ENCODE assay signal across 1 cellular context in the genomic region with DNA sequence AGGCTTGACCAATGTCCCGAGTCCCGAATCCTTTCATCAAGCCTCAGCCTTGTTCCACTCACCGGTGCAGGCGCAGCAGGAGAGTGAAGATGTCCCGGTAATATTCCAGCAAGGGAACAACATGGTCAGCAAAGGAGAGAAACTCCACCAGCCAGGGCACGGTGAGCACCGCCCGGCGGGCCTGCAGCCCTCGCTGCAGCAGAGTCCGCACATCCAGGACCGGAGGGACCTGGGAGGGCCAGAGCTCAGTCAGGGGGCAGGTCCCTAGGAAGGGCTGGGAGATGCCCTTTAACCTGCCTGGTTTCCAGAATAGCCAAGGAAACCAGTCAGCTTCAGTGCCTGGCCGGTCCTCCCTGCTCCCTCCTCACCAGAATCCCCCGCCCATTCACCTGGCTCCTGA.
TF ChIP-seq lines count a peak whose summit lies in the region.

No MANE protein-coding gene starts in this region.

TF ChIP-seq in HepG2, 621 proteins besides CTCF, POLR2A, EP300 and RAD21 (continued from another document):
- TF ChIP-seq, protein P1, sequence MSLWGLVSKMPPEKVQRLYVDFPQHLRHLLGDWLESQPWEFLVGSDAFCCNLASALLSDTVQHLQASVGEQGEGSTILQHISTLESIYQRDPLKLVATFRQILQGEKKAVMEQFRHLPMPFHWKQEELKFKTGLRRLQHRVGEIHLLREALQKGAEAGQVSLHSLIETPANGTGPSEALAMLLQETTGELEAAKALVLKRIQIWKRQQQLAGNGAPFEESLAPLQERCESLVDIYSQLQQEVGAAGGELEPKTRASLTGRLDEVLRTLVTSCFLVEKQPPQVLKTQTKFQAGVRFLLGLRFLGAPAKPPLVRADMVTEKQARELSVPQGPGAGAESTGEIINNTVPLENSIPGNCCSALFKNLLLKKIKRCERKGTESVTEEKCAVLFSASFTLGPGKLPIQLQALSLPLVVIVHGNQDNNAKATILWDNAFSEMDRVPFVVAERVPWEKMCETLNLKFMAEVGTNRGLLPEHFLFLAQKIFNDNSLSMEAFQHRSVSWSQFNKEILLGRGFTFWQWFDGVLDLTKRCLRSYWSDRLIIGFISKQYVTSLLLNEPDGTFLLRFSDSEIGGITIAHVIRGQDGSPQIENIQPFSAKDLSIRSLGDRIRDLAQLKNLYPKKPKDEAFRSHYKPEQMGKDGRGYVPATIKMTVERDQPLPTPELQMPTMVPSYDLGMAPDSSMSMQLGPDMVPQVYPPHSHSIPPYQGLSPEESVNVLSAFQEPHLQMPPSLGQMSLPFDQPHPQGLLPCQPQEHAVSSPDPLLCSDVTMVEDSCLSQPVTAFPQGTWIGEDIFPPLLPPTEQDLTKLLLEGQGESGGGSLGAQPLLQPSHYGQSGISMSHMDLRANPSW (CRISPR knock-in tag; IDR thresholded peaks at IDR 0.05; ENCODE audit: borderline replicate concordance) = no peak
- TF ChIP-seq ZNF747 (CRISPR knock-in tag; IDR thresholded peaks at IDR 0.05; ENCODE audit: borderline replicate concordance) (no peak), RBFOX2 (IDR thresholded peaks at IDR 0.05; ENCODE audit: low read depth, low read length) (0 out of 2 replicates have a peak, but pooled peaks have one; percentile 21), GABPA (IDR thresholded peaks at IDR 0.05; ENCODE audit: low read depth, low read length) (no peak), GABPA (CRISPR knock-in tag; IDR thresholded peaks at IDR 0.05; ENCODE audit: low read depth) (no peak), GFI1 (CRISPR knock-in tag; IDR thresholded peaks at IDR 0.05; ENCODE audit: borderline replicate concordance) (no peak), AGO2 (optimal IDR thresholded peaks at IDR 0.05; ENCODE audit: low read depth, low read length) (peak; percentile 39), ZNF614 (CRISPR knock-in tag; IDR thresholded peaks at IDR 0.05; ENCODE audit: borderline replicate concordance) (no peak), ZNF550 (CRISPR knock-in tag; IDR thresholded peaks at IDR 0.05; ENCODE audit: borderline replicate concordance) (no peak)
- TF ChIP-seq, protein P2, sequence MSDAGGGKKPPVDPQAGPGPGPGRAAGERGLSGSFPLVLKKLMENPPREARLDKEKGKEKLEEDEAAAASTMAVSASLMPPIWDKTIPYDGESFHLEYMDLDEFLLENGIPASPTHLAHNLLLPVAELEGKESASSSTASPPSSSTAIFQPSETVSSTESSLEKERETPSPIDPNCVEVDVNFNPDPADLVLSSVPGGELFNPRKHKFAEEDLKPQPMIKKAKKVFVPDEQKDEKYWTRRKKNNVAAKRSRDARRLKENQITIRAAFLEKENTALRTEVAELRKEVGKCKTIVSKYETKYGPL (CRISPR knock-in tag; IDR thresholded peaks at IDR 0.05) = no peak
- TF ChIP-seq, protein P3, sequence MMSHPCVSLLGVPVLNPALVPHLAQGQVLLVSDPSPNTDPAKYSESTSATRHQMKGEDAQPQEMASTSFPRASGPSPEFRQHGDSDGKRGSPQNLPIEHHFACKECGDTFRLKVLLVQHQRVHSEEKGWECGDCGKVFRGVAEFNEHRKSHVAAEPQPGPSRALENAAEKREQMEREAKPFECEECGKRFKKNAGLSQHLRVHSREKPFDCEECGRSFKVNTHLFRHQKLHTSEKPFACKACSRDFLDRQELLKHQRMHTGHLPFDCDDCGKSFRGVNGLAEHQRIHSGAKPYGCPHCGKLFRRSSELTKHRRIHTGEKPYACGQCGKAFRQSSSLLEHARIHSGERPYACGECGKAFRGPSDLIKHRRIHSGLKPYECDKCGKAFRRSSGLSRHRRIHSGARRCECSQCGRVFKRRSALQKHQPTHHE (CRISPR knock-in tag; IDR thresholded peaks at IDR 0.05; ENCODE audit: borderline replicate concordance) = no peak
- TF ChIP-seq, protein P4, sequence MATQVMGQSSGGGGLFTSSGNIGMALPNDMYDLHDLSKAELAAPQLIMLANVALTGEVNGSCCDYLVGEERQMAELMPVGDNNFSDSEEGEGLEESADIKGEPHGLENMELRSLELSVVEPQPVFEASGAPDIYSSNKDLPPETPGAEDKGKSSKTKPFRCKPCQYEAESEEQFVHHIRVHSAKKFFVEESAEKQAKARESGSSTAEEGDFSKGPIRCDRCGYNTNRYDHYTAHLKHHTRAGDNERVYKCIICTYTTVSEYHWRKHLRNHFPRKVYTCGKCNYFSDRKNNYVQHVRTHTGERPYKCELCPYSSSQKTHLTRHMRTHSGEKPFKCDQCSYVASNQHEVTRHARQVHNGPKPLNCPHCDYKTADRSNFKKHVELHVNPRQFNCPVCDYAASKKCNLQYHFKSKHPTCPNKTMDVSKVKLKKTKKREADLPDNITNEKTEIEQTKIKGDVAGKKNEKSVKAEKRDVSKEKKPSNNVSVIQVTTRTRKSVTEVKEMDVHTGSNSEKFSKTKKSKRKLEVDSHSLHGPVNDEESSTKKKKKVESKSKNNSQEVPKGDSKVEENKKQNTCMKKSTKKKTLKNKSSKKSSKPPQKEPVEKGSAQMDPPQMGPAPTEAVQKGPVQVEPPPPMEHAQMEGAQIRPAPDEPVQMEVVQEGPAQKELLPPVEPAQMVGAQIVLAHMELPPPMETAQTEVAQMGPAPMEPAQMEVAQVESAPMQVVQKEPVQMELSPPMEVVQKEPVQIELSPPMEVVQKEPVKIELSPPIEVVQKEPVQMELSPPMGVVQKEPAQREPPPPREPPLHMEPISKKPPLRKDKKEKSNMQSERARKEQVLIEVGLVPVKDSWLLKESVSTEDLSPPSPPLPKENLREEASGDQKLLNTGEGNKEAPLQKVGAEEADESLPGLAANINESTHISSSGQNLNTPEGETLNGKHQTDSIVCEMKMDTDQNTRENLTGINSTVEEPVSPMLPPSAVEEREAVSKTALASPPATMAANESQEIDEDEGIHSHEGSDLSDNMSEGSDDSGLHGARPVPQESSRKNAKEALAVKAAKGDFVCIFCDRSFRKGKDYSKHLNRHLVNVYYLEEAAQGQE (IDR thresholded peaks at IDR 0.05; ENCODE audit: borderline replicate concordance in 1 of 2, low read depth in 1 of 2, low read length in 2 of 2) = no peak
